In the genomic region with DNA sequence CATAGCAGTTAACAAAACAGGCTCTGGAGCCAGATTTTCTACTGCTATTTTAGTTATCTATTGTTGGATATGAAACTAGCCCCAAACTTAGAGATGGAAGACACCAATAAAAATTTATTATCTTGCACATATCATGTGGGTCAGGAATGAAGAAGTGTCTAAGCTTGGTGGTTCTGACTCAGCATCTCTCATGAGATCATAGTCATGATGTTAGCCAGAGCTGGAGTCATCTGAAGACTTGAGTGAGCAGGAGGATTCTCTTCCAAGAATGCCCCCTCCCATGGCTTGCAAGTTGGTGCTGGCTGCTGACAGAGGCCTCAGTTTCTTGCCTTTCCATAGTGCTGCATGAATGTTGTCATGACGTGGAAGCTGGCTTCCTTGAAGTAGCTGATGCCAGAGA, we compare ENCODE assay signal across 22 cellular contexts.
DNase-seq lines count a peak whose midpoint lies in the region; ATAC-seq and TF ChIP-seq lines count a peak whose summit lies in the region.
"Had no signal": no experiment of that assay in that cellular context is flagged by ENCODE, and none has a peak within 500 bp of the region (broad histone marks: within the 10 kb centered on the region; RNA-seq: fewer than 3 reads in every experiment).

No MANE protein-coding gene starts in this region.

- peaks cover 8% of the 10 kb centered on the region for H3K9me3 Mint-ChIP-seq in MCF 10A (ENCODE audit: unreplicated experiment)
- no peaks in the 10 kb centered on the region for H3K9me3 Mint-ChIP-seq in activated T-cell treated with anti-CD3 and anti-CD28 coated beads, Interleukin-2, amount 50 U/mL, for 4 hours

- H3K27me3 ChIP-seq in mammary epithelial cell (ENCODE audit: insufficient read depth, low read length): no peaks in the 10 kb centered on the region

- H3K4me3 Mint-ChIP-seq in MCF 10A (ENCODE audit: unreplicated experiment): no peak overlapping the region
- H3K4me3 Mint-ChIP-seq in activated T-cell treated with anti-CD3 and anti-CD28 coated beads, Interleukin-2, amount 50 U/mL, for 4 hours: no peak overlapping the region

- POLR2A ChIA-PET in MCF 10A (lab: Yijun Ruan, JAX): interaction anchor here (0.6 kb wide), 1 partner anchor 101 kb away, joined by 3 read pairs; no protein-coding TSS in a partner anchor

- no peak overlapping the region for H3K4me2 ChIP-seq in mammary epithelial cell (ENCODE audit: insufficient read depth, low read depth, low read length)
- H3K4me2 ChIP-seq: A549 had no signal

- no peaks in the 10 kb centered on the region for H3K4me1 ChIP-seq in mammary epithelial cell (ENCODE audit: insufficient read depth, low read length)
- H3K4me1 ChIP-seq: A549 had no signal

- no peak overlapping the region for H3K4me3 ChIP-seq in mammary epithelial cell (replicated peaks in 1 of 3; ENCODE audit: insufficient read depth in 1 of 3, low read depth in 2 of 3, low read length in 3 of 3)
- H3K4me3 ChIP-seq: A549, HAP-1, skin epidermis had no signal

- peaks cover 6% of the 10 kb centered on the region for H3K4me1 Mint-ChIP-seq in MCF 10A (ENCODE audit: insufficient read depth, unreplicated experiment)
- H3K4me1 Mint-ChIP-seq in activated T-cell treated with anti-CD3 and anti-CD28 coated beads, Interleukin-2, amount 50 U/mL, for 4 hours (ENCODE audit: low read depth): peaks cover 4% of the 10 kb centered on the region

- H2AFZ ChIP-seq in mammary epithelial cell (ENCODE audit: low read depth, low read length): no peak overlapping the region

- BruUV-seq in mammary epithelial cell (replicated peaks; lab: Mats Ljungman, UMichigan) (no TSS peak), MCF 10A (replicated peaks; lab: Mats Ljungman, UMichigan) (no TSS peak)

- H3K36me3 ChIP-seq in mammary epithelial cell (ENCODE audit: insufficient read depth, low read length): no peaks in the 10 kb centered on the region
- H3K36me3 ChIP-seq: HAP-1 had no signal

- in situ Hi-C loops in mammary epithelial cell (cut with MboI; ENCODE audit: low sequenced_read_pairs in 2 of 2): loop anchor here (10.0 to 25.0 kb wide), 5 partner anchors 140 to 1168 kb away; no protein-coding TSS in a partner anchor

- peaks cover 22% of the 10 kb centered on the region for H3K27me3 Mint-ChIP-seq in MCF 10A (ENCODE audit: insufficient read depth, unreplicated experiment)
- peaks cover 4% of the 10 kb centered on the region for H3K27me3 Mint-ChIP-seq in activated T-cell treated with anti-CD3 and anti-CD28 coated beads, Interleukin-2, amount 50 U/mL, for 4 hours (ENCODE audit: low read depth)

- no peak overlapping the region for H3K9ac ChIP-seq in mammary epithelial cell (ENCODE audit: insufficient read depth, low read length)

- H3K27ac ChIP-seq in mammary epithelial cell (ENCODE audit: insufficient read depth, low read depth, low read length): no peak overlapping the region
- H3K27ac ChIP-seq: A549, C4-2B, skin epidermis had no signal

- dilution Hi-C loops in mammary epithelial cell (cut with HindIII; ENCODE audit: low sequenced_read_pairs): no loop called here

- no peaks in the 10 kb centered on the region for H4K20me1 ChIP-seq in mammary epithelial cell (ENCODE audit: insufficient read depth, low read length)

- CTCF ChIA-PET in mammary epithelial cell (lab: Charles Lee; ENCODE audit: low non-redundant PET) (no interaction called here), MCF 10A (lab: Yijun Ruan, JAX) (interaction anchor here (0.6 to 7.9 kb wide), 7 partner anchors 9 to 1029 kb away, joined by 3 to 100 read pairs (median 3); no protein-coding TSS in a partner anchor)

- ATAC-seq in activated T-cell treated with anti-CD3 and anti-CD28 coated beads, Interleukin-2, amount 50 U/mL, for 4 hours: no peak
- ATAC-seq: A549, left colon had no signal

- H3K27ac Mint-ChIP-seq in MCF 10A (ENCODE audit: low read depth, unreplicated experiment): no peak overlapping the region

- no peaks in the 10 kb centered on the region for H3K79me2 ChIP-seq in mammary epithelial cell (ENCODE audit: insufficient read depth, low read length)

- DNase-seq in mammary epithelial cell (peak; percentile 2), MCF 10A (ENCODE audit: unreplicated experiment) (no peak), amniotic epithelial cell (ENCODE audit: low read depth) (peak; percentile 37), foreskin melanocyte (peak; percentile 8), NCI-H2196 treated with DMSO at 0.1 percent for 48 hours (lab: John Stamatoyannopoulos, UW; ENCODE audit: unreplicated experiment) (no peak), cortex of kidney (lab: John Stamatoyannopoulos, UW) (no peak), NCI-H2081 treated with DMSO at 0.1 percent for 48 hours (lab: John Stamatoyannopoulos, UW) (no peak)
- no peak for DNase-seq in activated T-cell treated with anti-CD3 and anti-CD28 coated beads, Interleukin-2, amount 50 U/mL, for 4 hours
- DNase-seq: activated CD4-positive, alpha-beta T cell treated with anti-CD3 and anti-CD28 coated beads, Interleukin-2, amount 50 U/mL, for 48 hours; activated gamma-delta T cell treated with Interleukin-2 at 50 U/mL for 16 hours; anterior cingulate cortex; cerebellar nuclear complex; DMS 273 treated with DMSO at 0.1 percent for 48 hours; left colon; NCI-H2029 treated with DMSO at 0.1 percent for 48 hours; NCI-H510A treated with DMSO at 0.1 percent for 48 hours; stimulated activated CD4-positive, alpha-beta T cell treated with anti-CD3 and anti-CD28 coated beads, Interleukin-2, amount 100 ng/mL, for 48 hours; SW 1271 had no signal

- no peaks in the 10 kb centered on the region for H3K36me3 Mint-ChIP-seq in MCF 10A (ENCODE audit: insufficient read depth, unreplicated experiment)
- no peaks in the 10 kb centered on the region for H3K36me3 Mint-ChIP-seq in activated T-cell treated with anti-CD3 and anti-CD28 coated beads, Interleukin-2, amount 50 U/mL, for 4 hours (ENCODE audit: insufficient read depth)

- intact Hi-C loops in mammary epithelial cell (cut with micrococcal nuclease): loop anchor here (5.0 kb wide), 1 partner anchor 1178 kb away; no protein-coding TSS in a partner anchor
- intact Hi-C loops in MCF 10A (cut with micrococcal nuclease): loop anchor here (10.0 kb wide), 1 partner anchor 620 kb away; no protein-coding TSS in a partner anchor

- TF ChIP-seq CTCF in mammary epithelial cell (conservative IDR thresholded peaks at IDR 0.05 in 1 of 2, IDR thresholded peaks at IDR 0.05 in 1 of 2; ENCODE audit: extremely low read depth in 1 of 2, insufficient read depth in 1 of 2, low read depth in 1 of 2, low read length in 2 of 2): no peak
- TF ChIP-seq CTCF in MCF 10A (IDR thresholded peaks at IDR 0.05; ENCODE audit: unreplicated experiment): no peak

- H3K9me3 ChIP-seq in mammary epithelial cell (replicated peaks; ENCODE audit: insufficient read depth, low read length): no peaks in the 10 kb centered on the region
- H3K9me3 ChIP-seq: A549, HAP-1 had no signal

- WGBS in mammary epithelial cell (ENCODE audit: low coverage, missing lambda C conversion rate): 70% methylated on average over 1 of the region's 1 CpG

Comparison
In these comparisons a context has a peak if more than half of its experiments do, and no peak if none do; other contexts are left out.
1. DNase-seq: peak in mammary epithelial cell (single experiment), amniotic epithelial cell (single experiment) and foreskin melanocyte (single experiment); none in MCF 10A (single experiment), NCI-H2196 treated with DMSO at 0.1 percent for 48 hours (single experiment), cortex of kidney (single experiment), NCI-H2081 treated with DMSO at 0.1 percent for 48 hours (single experiment) and activated T-cell treated with anti-CD3 and anti-CD28 coated beads, Interleukin-2, amount 50 U/mL, for 4 hours (single experiment).